Comparison of ENCODE assay signal across 1 cellular context in the genomic region with DNA sequence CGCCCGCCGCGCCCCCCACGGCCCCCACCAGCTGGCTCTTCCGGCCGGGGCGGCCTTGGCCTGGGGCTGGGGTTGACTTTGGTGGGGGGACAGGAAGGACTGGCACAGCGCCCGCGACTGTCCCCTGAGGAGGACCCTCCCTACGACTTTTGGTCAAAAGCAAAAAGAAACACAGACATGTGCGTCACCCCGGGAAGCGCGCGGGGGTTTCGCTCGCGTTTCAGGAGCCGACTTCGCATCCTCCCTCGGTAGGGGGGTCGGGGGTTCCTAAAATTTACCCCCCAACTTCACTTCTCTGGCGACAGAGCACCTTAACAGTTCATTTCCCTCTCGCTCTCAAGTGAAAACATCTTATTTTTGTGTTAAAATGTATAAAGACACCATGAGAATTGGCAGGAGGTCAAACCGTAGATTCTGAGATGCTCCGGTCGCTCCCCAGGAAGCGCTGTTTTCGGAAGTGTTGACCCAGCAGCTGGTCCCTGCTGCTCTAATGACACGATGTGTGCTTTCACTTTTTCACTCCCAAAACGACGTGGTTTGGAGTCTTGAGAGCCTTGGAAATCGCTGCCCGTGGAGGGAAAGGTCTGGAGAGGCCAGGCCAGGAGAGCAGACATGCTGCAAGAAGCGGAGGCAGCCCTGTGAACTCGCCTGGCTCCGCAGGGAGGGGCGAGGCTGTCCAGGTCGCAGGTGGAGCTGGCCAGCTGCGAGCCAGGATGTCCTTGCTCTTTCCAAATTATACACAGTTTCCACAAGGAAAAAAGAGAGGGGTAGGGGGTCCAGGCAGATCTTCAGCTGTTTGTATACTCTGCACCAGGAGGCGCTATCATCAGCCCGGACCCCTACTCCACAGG.
A peak's percentile ranks its signal among the peaks of the same experiment; 100 is the strongest.
TF ChIP-seq lines count a peak whose summit lies in the region.

No MANE protein-coding gene starts in this region.

TF ChIP-seq in GM12878, 131 proteins besides CTCF, POLR2A, EP300 and RAD21 (continued from another document):
- TF ChIP-seq, protein P1, sequence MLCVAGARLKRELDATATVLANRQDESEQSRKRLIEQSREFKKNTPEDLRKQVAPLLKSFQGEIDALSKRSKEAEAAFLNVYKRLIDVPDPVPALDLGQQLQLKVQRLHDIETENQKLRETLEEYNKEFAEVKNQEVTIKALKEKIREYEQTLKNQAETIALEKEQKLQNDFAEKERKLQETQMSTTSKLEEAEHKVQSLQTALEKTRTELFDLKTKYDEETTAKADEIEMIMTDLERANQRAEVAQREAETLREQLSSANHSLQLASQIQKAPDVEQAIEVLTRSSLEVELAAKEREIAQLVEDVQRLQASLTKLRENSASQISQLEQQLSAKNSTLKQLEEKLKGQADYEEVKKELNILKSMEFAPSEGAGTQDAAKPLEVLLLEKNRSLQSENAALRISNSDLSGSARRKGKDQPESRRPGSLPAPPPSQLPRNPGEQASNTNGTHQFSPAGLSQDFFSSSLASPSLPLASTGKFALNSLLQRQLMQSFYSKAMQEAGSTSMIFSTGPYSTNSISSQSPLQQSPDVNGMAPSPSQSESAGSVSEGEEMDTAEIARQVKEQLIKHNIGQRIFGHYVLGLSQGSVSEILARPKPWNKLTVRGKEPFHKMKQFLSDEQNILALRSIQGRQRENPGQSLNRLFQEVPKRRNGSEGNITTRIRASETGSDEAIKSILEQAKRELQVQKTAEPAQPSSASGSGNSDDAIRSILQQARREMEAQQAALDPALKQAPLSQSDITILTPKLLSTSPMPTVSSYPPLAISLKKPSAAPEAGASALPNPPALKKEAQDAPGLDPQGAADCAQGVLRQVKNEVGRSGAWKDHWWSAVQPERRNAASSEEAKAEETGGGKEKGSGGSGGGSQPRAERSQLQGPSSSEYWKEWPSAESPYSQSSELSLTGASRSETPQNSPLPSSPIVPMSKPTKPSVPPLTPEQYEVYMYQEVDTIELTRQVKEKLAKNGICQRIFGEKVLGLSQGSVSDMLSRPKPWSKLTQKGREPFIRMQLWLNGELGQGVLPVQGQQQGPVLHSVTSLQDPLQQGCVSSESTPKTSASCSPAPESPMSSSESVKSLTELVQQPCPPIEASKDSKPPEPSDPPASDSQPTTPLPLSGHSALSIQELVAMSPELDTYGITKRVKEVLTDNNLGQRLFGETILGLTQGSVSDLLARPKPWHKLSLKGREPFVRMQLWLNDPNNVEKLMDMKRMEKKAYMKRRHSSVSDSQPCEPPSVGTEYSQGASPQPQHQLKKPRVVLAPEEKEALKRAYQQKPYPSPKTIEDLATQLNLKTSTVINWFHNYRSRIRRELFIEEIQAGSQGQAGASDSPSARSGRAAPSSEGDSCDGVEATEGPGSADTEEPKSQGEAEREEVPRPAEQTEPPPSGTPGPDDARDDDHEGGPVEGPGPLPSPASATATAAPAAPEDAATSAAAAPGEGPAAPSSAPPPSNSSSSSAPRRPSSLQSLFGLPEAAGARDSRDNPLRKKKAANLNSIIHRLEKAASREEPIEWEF (IDR thresholded peaks at IDR 0.05; ENCODE audit: insufficient replicate concordance, low read depth, low read length): no peak
- TF ChIP-seq, protein P2, sequence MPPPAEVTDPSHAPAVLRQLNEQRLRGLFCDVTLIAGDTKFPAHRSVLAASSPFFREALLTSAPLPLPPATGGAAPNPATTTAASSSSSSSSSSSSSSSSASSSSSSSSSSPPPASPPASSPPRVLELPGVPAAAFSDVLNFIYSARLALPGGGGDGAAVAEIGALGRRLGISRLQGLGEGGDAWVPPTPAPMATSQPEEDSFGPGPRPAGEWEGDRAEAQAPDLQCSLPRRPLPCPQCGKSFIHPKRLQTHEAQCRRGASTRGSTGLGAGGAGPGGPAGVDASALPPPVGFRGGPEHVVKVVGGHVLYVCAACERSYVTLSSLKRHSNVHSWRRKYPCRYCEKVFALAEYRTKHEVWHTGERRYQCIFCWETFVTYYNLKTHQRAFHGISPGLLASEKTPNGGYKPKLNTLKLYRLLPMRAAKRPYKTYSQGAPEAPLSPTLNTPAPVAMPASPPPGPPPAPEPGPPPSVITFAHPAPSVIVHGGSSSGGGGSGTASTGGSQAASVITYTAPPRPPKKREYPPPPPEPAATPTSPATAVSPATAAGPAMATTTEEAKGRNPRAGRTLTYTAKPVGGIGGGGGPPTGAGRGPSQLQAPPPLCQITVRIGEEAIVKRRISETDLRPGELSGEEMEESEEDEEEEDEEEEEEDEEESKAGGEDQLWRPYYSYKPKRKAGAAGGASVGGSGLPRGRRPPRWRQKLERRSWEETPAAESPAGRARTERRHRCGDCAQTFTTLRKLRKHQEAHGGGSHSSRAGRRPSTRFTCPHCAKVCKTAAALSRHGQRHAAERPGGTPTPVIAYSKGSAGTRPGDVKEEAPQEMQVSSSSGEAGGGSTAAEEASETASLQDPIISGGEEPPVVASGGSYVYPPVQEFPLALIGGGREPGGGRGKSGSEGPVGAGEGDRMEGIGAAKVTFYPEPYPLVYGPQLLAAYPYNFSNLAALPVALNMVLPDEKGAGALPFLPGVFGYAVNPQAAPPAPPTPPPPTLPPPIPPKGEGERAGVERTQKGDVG (CRISPR knock-in tag; IDR thresholded peaks at IDR 0.05): no peak
- TF ChIP-seq ZZZ3 (IDR thresholded peaks at IDR 0.05; ENCODE audit: control insufficient read depth, insufficient read length, low read depth) (no peak), BCL11A (IDR thresholded peaks at IDR 0.05; ENCODE audit: low read depth, low read length) (no peak), TCF12 (IDR thresholded peaks at IDR 0.05; ENCODE audit: low read depth, low read length) (peak; percentile 79; the same call in 1 of the 2 replicates), ETV6 (conservative IDR thresholded peaks at IDR 0.05 in 1 of 2, IDR thresholded peaks at IDR 0.05 in 1 of 2; ENCODE audit: borderline replicate concordance in 1 of 2, low read depth in 1 of 2) (no peak), STAT3 (IDR thresholded peaks at IDR 0.05; ENCODE audit: low read depth, low read length) (no peak), IKZF1 (conservative IDR thresholded peaks at IDR 0.05) (peak; percentile 44; the same call in 1 of the 2 replicates), SMC3 (IDR thresholded peaks at IDR 0.05; ENCODE audit: borderline replicate concordance, low read length) (peak; percentile 27; the same call in 1 of the 2 replicates), ZNF24 (IDR thresholded peaks at IDR 0.05) (no peak), TCF3 (IDR thresholded peaks at IDR 0.05; ENCODE audit: borderline replicate concordance, insufficient read depth, low read depth, low read length) (peak; percentile 52; the same call in 1 of the 2 replicates), SIX5 (IDR thresholded peaks at IDR 0.05; ENCODE audit: low read depth, low read length, severe bottlenecking) (no peak), GABPA (IDR thresholded peaks at IDR 0.05; ENCODE audit: low read depth) (0 out of 2 replicates have a peak, but pooled peaks have one; percentile 10)
- TF ChIP-seq, protein P3, sequence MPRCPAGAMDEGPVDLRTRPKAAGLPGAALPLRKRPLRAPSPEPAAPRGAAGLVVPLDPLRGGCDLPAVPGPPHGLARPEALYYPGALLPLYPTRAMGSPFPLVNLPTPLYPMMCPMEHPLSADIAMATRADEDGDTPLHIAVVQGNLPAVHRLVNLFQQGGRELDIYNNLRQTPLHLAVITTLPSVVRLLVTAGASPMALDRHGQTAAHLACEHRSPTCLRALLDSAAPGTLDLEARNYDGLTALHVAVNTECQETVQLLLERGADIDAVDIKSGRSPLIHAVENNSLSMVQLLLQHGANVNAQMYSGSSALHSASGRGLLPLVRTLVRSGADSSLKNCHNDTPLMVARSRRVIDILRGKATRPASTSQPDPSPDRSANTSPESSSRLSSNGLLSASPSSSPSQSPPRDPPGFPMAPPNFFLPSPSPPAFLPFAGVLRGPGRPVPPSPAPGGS (IDR thresholded peaks at IDR 0.05; ENCODE audit: borderline replicate concordance, insufficient read depth, low read depth, low read length, poor library complexity, severe bottlenecking): no peak
- TF ChIP-seq, protein P4, sequence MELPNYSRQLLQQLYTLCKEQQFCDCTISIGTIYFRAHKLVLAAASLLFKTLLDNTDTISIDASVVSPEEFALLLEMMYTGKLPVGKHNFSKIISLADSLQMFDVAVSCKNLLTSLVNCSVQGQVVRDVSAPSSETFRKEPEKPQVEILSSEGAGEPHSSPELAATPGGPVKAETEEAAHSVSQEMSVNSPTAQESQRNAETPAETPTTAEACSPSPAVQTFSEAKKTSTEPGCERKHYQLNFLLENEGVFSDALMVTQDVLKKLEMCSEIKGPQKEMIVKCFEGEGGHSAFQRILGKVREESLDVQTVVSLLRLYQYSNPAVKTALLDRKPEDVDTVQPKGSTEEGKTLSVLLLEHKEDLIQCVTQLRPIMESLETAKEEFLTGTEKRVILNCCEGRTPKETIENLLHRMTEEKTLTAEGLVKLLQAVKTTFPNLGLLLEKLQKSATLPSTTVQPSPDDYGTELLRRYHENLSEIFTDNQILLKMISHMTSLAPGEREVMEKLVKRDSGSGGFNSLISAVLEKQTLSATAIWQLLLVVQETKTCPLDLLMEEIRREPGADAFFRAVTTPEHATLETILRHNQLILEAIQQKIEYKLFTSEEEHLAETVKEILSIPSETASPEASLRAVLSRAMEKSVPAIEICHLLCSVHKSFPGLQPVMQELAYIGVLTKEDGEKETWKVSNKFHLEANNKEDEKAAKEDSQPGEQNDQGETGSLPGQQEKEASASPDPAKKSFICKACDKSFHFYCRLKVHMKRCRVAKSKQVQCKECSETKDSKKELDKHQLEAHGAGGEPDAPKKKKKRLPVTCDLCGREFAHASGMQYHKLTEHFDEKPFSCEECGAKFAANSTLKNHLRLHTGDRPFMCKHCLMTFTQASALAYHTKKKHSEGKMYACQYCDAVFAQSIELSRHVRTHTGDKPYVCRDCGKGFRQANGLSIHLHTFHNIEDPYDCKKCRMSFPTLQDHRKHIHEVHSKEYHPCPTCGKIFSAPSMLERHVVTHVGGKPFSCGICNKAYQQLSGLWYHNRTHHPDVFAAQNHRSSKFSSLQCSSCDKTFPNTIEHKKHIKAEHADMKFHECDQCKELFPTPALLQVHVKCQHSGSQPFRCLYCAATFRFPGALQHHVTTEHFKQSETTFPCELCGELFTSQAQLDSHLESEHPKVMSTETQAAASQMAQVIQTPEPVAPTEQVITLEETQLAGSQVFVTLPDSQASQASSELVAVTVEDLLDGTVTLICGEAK (IDR thresholded peaks at IDR 0.05; ENCODE audit: borderline replicate concordance): 0 out of 2 replicates have a peak, but pooled peaks have one; percentile 30
